ENCODE assay signal across 21 cellular contexts in genomic region chr5:12320331-12320730, GRCh38.
"Had no signal": no experiment of that assay in that cellular context is flagged by ENCODE, and none has a peak within 500 bp of the region (broad histone marks: within the 10 kb centered on the region; RNA-seq: fewer than 3 reads in every experiment).

No MANE protein-coding gene starts in this region.

- H3K27me3 ChIP-seq: heart left ventricle, stomach, transverse colon, vagina had no signal

- H3K36me3 ChIP-seq: heart left ventricle, pancreas, prostate gland, stomach, thoracic aorta, transverse colon, vagina had no signal

- H3K4me3 ChIP-seq: dorsolateral prefrontal cortex, heart left ventricle, pancreas, prostate gland, stomach, thoracic aorta, transverse colon, vagina had no signal

- H3K27ac ChIP-seq: dorsolateral prefrontal cortex, heart left ventricle, pancreas, prostate gland, stomach, thoracic aorta, transverse colon, vagina had no signal

- FAIRE-seq: frontal cortex, pancreas had no signal

- H3K4me1 ChIP-seq: heart left ventricle, pancreas, prostate gland, stomach, transverse colon, vagina had no signal

- DNase-seq: cortex of kidney; dorsolateral prefrontal cortex; effector CD8-positive, alpha-beta T cell; heart left ventricle; hippocampal formation; kidney glomerular epithelial cell; natural killer cell; nucleus accumbens; pancreas; stimulated activated CD4-positive, alpha-beta T cell treated with anti-CD3 and anti-CD28 coated beads, Interleukin-2, amount 100 ng/mL, for 24 hours; stimulated activated naive CD4-positive, alpha-beta T cell; stomach; substantia nigra; transverse colon had no signal

- ATAC-seq: esophagus mucosa, heart left ventricle, left lobe of liver, natural killer cell, pancreas, sciatic nerve had no signal

- H3K9me3 ChIP-seq: heart left ventricle, pancreas, prostate gland, thoracic aorta, transverse colon, vagina had no signal
